1 cellular context compared by ENCODE assay signal in the genomic region with DNA sequence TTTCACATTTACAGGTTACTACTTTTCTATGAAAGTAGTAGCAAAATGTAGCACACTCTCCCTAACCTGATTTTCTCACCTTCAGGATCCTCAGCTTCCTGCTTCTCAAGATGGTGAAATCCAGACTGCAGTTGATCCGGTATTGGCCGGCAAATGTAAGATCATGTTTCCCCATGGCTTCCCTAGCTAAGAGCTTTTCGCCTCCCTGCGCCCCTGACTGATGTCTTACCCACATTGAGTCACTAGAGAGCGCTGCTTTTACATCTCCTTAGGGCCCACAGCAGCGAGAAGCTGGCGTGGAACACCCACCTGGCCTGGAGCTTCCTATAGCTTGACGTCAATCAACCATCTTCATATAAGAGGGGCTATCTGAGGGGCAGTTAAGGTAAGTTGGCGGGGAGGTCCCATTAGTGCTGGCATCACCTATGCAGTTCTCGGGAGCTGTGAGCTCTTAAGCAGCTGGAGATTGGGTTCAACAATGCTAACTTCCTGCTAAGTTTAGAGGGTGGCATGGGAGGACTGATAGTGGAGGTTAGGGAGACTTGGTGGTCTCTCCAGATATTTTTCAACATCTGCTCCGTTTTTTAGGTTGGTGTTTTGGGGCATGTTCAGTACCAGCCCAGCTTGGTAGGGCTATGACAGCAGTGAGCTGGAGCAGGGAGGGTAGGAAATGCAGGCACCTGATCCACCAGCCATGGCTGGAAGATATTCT.
TF ChIP-seq lines count a peak whose summit lies in the region.

No MANE protein-coding gene starts in this region.

TF ChIP-seq in SK-N-SH treated with all-trans-retinoic acid at 6 μM for 48 hours, 23 proteins besides CTCF, POLR2A, EP300 and RAD21 (continued from another document):
- TF ChIP-seq ZC3H10 (CRISPR knock-in tag; IDR thresholded peaks at IDR 0.05) (no peak), ZNF70 (CRISPR knock-in tag; IDR thresholded peaks at IDR 0.05) (no peak), PPARA (CRISPR knock-in tag; IDR thresholded peaks at IDR 0.05; ENCODE audit: borderline replicate concordance) (no peak)
